In the genomic region with DNA sequence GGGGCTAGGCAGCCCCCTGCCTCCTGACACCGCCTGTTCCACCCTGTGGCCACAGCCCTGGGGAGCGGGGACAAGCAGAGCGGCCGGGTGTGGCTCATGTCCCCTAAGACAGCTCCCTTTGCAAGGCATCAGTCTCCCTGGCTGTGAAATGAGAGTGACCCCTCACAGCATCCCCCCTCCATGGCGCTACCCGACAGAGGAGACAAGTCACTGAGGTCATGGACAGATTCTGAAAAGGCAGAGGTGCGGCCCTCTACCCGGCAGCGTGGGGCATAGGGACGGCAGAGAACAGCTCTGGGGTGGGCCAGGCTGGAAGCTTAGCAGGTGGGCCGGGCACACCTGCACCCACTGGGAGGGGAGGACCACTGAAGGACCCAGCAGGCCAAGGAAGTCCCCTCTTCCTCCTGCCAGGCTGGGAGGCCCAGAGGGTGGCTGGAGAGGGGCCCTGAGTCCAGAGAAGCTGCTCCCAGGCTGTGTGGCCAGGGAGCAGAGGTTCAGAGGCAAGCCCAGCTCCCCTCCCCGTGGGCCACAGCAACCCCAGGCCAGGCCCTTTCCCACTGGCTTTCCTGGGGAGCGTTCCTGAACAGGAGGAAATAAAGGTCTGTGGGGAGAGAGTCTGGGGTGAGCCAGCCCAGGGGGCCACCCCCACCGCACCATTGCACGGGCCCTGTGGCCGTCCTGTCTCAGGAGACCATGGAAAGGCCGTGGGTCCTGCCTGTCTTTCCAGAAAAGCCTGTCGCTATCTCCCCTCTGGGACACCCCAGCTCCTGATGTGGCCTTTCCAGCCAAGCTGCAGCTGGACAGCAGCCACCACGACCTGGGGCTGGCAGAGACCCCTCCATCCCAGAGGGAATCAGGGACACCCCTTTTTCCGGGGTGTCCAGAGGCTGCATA, we compare ENCODE assay signal across 12 cellular contexts. TPM values are rescaled to one million over a fixed set of nuclear protein-coding genes. Genes with fewer than 3 reads are reported as not detected.
DNase-seq lines count a peak whose midpoint lies in the region; ATAC-seq and TF ChIP-seq lines count a peak whose summit lies in the region.
"Had no signal": no experiment of that assay in that cellular context is flagged by ENCODE, and none has a peak within 500 bp of the region (broad histone marks: within the 10 kb centered on the region; RNA-seq: fewer than 3 reads in every experiment).

No MANE protein-coding gene starts in this region.

- intact Hi-C loops in right cardiac atrium (cut with DNase I), result no loop called here
- intact Hi-C loops in sigmoid colon (cut with DNase I), result loop anchor here (5.0 to 10.0 kb wide), 4 partner anchors 35 to 168 kb away; a partner anchor contains a TSS

- no peaks in the 10 kb centered on the region for H3K27me3 ChIP-seq in right cardiac atrium (ENCODE audit: control insufficient read depth, insufficient read depth)
- no peaks in the 10 kb centered on the region for H3K27me3 ChIP-seq in sigmoid colon

- H3K4me3 ChIP-seq in GM08714 (ENCODE audit: low read length), result peak overlapping the region; percentile 64; the same call in 1 of the 2 replicates
- H3K4me3 ChIP-seq in right cardiac atrium (ENCODE audit: low read length), result no peak overlapping the region
- H3K4me3 ChIP-seq in sigmoid colon, result peak overlapping the region in 3 of 4 donors; percentile 68 to 78 (median 73)

- H3K36me3 ChIP-seq in sigmoid colon, result no peaks in the 10 kb centered on the region

- 68% methylated on average over 20 of the region's 20 CpGs for WGBS in right cardiac atrium
- whole genome bisulfite sequencing in sigmoid colon, 2 donors, result 51 to 80% methylated on average over 20 of the region's 20 CpGs

- H3K4me1 ChIP-seq in right cardiac atrium (ENCODE audit: control insufficient read depth, insufficient read depth, low read length) (no peaks in the 10 kb centered on the region), sigmoid colon (peaks cover 0 to 36% (median 25%) of the 10 kb centered on the region in 4 donors)

- H3K9me3 ChIP-seq in right cardiac atrium (ENCODE audit: control insufficient read depth, low read length) (no peaks in the 10 kb centered on the region), sigmoid colon (no peaks in the 10 kb centered on the region)

- no peaks in the 10 kb centered on the region for H3K9me3 Mint-ChIP-seq in WTC11

- H3K27ac ChIP-seq in VCaP, result peak overlapping the region; percentile 65
- H3K27ac ChIP-seq in right cardiac atrium (ENCODE audit: low read length), result no peak overlapping the region
- H3K27ac ChIP-seq in sigmoid colon, result peak overlapping the region; percentile 80 to 90 (median 88)

- no peak for TF ChIP-seq POLR2A in sigmoid colon (IDR thresholded peaks at IDR 0.05)

- ATAC-seq in right cardiac atrium (no peak), HG03342 (IDR thresholded peaks at IDR 0.05; ENCODE audit: unreplicated experiment) (no peak), WTC11 (no peak)

- H3K4me1 Mint-ChIP-seq in WTC11, result peaks cover 10% of the 10 kb centered on the region

- H3K27me3 Mint-ChIP-seq in WTC11 (ENCODE audit: low read depth), result peaks cover 24% of the 10 kb centered on the region

- TF ChIP-seq CTCF in VCaP (conservative IDR thresholded peaks at IDR 0.05) (no peak), sigmoid colon (IDR thresholded peaks at IDR 0.05) (no peak), WTC11 (IDR thresholded peaks at IDR 0.05) (no peak)

- POLR2A ChIA-PET in WTC11 (lab: Charles Lee), result no interaction called here

- H3K4me3 Mint-ChIP-seq in WTC11, result no peak overlapping the region; the same call in none of the 2 replicates

- H3K36me3 Mint-ChIP-seq in WTC11, result no peaks in the 10 kb centered on the region

- CTCF ChIA-PET in WTC11 (lab: Charles Lee), result interaction anchor here (0.8 to 1.4 kb wide), 3 partner anchors 40 to 113 kb away, joined by 3 to 5 read pairs (median 4); no protein-coding TSS in a partner anchor

- H3K27ac Mint-ChIP-seq in WTC11, result no peak overlapping the region

- no peak for TF ChIP-seq EP300 in sigmoid colon (IDR thresholded peaks at IDR 0.05)

- DNase-seq in right cardiac atrium (peak in 2 of 3 donors; percentile 45 to 60), sigmoid colon (peak; percentile 62), DMS53 (lab: John Stamatoyannopoulos, UW) (no peak), WTC11 (ENCODE audit: low spot score) (no peak), 8988T (no peak)
- DNase-seq: GDM1, SHP77 treated with DMSO at 0.1 percent for 48 hours had no signal

TF ChIP-seq in WTC11, 78 proteins besides CTCF, POLR2A, EP300 and RAD21 (continues in another document):
- TF ChIP-seq, protein P1, sequence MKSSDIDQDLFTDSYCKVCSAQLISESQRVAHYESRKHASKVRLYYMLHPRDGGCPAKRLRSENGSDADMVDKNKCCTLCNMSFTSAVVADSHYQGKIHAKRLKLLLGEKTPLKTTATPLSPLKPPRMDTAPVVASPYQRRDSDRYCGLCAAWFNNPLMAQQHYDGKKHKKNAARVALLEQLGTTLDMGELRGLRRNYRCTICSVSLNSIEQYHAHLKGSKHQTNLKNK (CRISPR knock-in tag; IDR thresholded peaks at IDR 0.05), result no peak
- TF ChIP-seq ESRRA (CRISPR knock-in tag; IDR thresholded peaks at IDR 0.05; ENCODE audit: borderline replicate concordance) (no peak), ZNF423 (CRISPR knock-in tag; IDR thresholded peaks at IDR 0.05) (no peak), MXD4 (CRISPR knock-in tag; IDR thresholded peaks at IDR 0.05; ENCODE audit: borderline replicate concordance) (no peak), OVOL2 (CRISPR knock-in tag; IDR thresholded peaks at IDR 0.05; ENCODE audit: borderline replicate concordance) (no peak), ZNF219 (CRISPR knock-in tag; IDR thresholded peaks at IDR 0.05; ENCODE audit: borderline replicate concordance) (no peak), TCF7 (CRISPR knock-in tag; IDR thresholded peaks at IDR 0.05; ENCODE audit: low read depth) (no peak)
- TF ChIP-seq, protein P2, sequence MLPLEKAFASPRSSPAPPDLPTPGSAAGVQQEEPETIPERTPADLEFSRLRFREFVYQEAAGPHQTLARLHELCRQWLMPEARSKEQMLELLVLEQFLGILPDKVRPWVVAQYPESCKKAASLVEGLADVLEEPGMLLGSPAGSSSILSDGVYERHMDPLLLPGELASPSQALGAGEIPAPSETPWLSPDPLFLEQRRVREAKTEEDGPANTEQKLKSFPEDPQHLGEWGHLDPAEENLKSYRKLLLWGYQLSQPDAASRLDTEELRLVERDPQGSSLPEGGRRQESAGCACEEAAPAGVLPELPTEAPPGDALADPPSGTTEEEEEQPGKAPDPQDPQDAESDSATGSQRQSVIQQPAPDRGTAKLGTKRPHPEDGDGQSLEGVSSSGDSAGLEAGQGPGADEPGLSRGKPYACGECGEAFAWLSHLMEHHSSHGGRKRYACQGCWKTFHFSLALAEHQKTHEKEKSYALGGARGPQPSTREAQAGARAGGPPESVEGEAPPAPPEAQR (CRISPR knock-in tag; IDR thresholded peaks at IDR 0.05), result no peak
- TF ChIP-seq, protein P3, sequence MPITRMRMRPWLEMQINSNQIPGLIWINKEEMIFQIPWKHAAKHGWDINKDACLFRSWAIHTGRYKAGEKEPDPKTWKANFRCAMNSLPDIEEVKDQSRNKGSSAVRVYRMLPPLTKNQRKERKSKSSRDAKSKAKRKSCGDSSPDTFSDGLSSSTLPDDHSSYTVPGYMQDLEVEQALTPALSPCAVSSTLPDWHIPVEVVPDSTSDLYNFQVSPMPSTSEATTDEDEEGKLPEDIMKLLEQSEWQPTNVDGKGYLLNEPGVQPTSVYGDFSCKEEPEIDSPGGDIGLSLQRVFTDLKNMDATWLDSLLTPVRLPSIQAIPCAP (CRISPR knock-in tag; IDR thresholded peaks at IDR 0.05), result no peak
- TF ChIP-seq, protein P4, sequence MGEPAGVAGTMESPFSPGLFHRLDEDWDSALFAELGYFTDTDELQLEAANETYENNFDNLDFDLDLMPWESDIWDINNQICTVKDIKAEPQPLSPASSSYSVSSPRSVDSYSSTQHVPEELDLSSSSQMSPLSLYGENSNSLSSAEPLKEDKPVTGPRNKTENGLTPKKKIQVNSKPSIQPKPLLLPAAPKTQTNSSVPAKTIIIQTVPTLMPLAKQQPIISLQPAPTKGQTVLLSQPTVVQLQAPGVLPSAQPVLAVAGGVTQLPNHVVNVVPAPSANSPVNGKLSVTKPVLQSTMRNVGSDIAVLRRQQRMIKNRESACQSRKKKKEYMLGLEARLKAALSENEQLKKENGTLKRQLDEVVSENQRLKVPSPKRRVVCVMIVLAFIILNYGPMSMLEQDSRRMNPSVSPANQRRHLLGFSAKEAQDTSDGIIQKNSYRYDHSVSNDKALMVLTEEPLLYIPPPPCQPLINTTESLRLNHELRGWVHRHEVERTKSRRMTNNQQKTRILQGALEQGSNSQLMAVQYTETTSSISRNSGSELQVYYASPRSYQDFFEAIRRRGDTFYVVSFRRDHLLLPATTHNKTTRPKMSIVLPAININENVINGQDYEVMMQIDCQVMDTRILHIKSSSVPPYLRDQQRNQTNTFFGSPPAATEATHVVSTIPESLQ (CRISPR knock-in tag; IDR thresholded peaks at IDR 0.05), result no peak
- TF ChIP-seq, protein P5, sequence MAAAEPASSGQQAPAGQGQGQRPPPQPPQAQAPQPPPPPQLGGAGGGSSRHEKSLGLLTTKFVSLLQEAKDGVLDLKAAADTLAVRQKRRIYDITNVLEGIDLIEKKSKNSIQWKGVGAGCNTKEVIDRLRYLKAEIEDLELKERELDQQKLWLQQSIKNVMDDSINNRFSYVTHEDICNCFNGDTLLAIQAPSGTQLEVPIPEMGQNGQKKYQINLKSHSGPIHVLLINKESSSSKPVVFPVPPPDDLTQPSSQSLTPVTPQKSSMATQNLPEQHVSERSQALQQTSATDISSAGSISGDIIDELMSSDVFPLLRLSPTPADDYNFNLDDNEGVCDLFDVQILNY (CRISPR knock-in tag; IDR thresholded peaks at IDR 0.05), result no peak
- TF ChIP-seq, protein P6, sequence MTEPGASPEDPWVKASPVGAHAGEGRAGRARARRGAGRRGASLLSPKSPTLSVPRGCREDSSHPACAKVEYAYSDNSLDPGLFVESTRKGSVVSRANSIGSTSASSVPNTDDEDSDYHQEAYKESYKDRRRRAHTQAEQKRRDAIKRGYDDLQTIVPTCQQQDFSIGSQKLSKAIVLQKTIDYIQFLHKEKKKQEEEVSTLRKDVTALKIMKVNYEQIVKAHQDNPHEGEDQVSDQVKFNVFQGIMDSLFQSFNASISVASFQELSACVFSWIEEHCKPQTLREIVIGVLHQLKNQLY (CRISPR knock-in tag; IDR thresholded peaks at IDR 0.05), result no peak

RNA-seq across cellular contexts. Expression of a gene that starts 1.7 kb away (rescaled TPM):
- total RNA-seq in right cardiac atrium (1 to 10 TPM; 4.8 to 7.1 (median 6.4) TPM), sigmoid colon (10 to 100 TPM; 11.4 to 72.6 (median 28.9) TPM), WTC11 (2021) (4.3 to 7.2 TPM (median 4.5 TPM) in 3 replicates)
- polyA plus RNA-seq in right cardiac atrium (8.4 TPM), sigmoid colon (100 to 1,000 TPM in 2 of 3 donors, 10 to 100 TPM in 1; 99.1 to 157 (median 109) TPM)

RNA-seq across cellular contexts. Expression of a gene that starts 22.6 kb away (rescaled TPM):
- total RNA-seq in right cardiac atrium, result 1 to 10 TPM; 6.3 to 8.8 (median 7.8) TPM
- 5.8 TPM for polyA plus RNA-seq in right cardiac atrium
- 10 to 100 TPM in 1 of 4 donors, 1 to 10 TPM in 3; 8.9 to 12.7 (median 9.3) TPM for total RNA-seq in sigmoid colon
- polyA plus RNA-seq in sigmoid colon, result 10 to 100 TPM in 1 of 3 donors, 1 to 10 TPM in 2; 5.1 to 11.5 (median 6.0) TPM
- total RNA-seq in WTC11 (2021), result 10.2 to 13.2 TPM (median 10.4 TPM) in 3 replicates

RNA-seq across cellular contexts. Expression of a gene that starts 30.2 kb away (rescaled TPM):
- not detected for total RNA-seq in right cardiac atrium
- not detected for polyA plus RNA-seq in right cardiac atrium
- total RNA-seq in sigmoid colon, result under 1 TPM in 1 of 4 donors, not detected in 3; 0.83 TPM
- polyA plus RNA-seq in sigmoid colon, result 1 to 10 TPM in 1 of 3 donors, not detected in 2; 3.8 TPM
- 0.48 TPM in 1 of 3 replicates, not detected in the others for total RNA-seq in WTC11 (2021)
- total RNA-seq: endothelial cell of umbilical vein, lung microvascular endothelial cell had no signal
- polyA plus RNA-seq: endothelial cell of umbilical vein had no signal

Comparison
In these comparisons a context has a peak if more than half of its experiments do, and no peak if none do; other contexts are left out.
1. DNase-seq: peak in right cardiac atrium (2 of 3) and sigmoid colon (single experiment); none in DMS53 (single experiment), WTC11 (single experiment) and 8988T (single experiment).